ENCODE assay signal across 8 cellular contexts in genomic region chr18:75212626-75213110, GRCh38. TPM values are rescaled to one million over a fixed set of nuclear protein-coding genes. Genes with fewer than 3 reads are reported as not detected.
DNase-seq lines count a peak whose midpoint lies in the region; ATAC-seq, FAIRE-seq and TF ChIP-seq lines count a peak whose summit lies in the region.

No MANE protein-coding gene starts in this region.

- H3K27ac ChIP-seq in CD4-positive, alpha-beta T cell (ENCODE audit: low read depth, low read length): peak overlapping the region; percentile 11
- peak overlapping the region in 1 of 2 donors; percentile 42 for H3K27ac ChIP-seq in coronary artery
- H3K27ac ChIP-seq in pancreas: peak overlapping the region in 2 of 4 donors; percentile 73 to 80

- H3K4me1 ChIP-seq in pancreas: peaks cover 0 to 37% (median 35%) of the 10 kb centered on the region in 3 donors

- H3K4me3 Mint-ChIP-seq in CD4-positive, alpha-beta T cell: peak overlapping the region; percentile 88
- H3K4me3 Mint-ChIP-seq in neural crest cell: peak overlapping the region; percentile 88

- H3K9me3 Mint-ChIP-seq in CD4-positive, alpha-beta T cell: no peaks in the 10 kb centered on the region
- H3K9me3 Mint-ChIP-seq in neural crest cell: no peaks in the 10 kb centered on the region

- FAIRE-seq in pancreas (lab: Jason Lieb, UNC): no peak

- H3K36me3 Mint-ChIP-seq in CD4-positive, alpha-beta T cell (ENCODE audit: low read depth): peaks cover 33% of the 10 kb centered on the region
- H3K36me3 Mint-ChIP-seq in neural crest cell (ENCODE audit: low read depth): no peaks in the 10 kb centered on the region

- H3K36me3 ChIP-seq in MG63 (no peaks in the 10 kb centered on the region), pancreas (no peaks in the 10 kb centered on the region)

- no peaks in the 10 kb centered on the region for H3K27me3 ChIP-seq in CD4-positive, alpha-beta T cell (ENCODE audit: control insufficient read depth, insufficient read depth, low read length)
- H3K27me3 ChIP-seq in MG63 (peaks cover 2% of the 10 kb centered on the region; the same call in 1 of the 2 replicates), pancreas (no peaks in the 10 kb centered on the region)

- H3K4me1 Mint-ChIP-seq in CD4-positive, alpha-beta T cell (ENCODE audit: low read depth): peaks cover 71% of the 10 kb centered on the region
- peaks cover 52% of the 10 kb centered on the region for H3K4me1 Mint-ChIP-seq in neural crest cell

- peak overlapping the region; percentile 53 for H3K4me3 ChIP-seq in MG63
- peak overlapping the region; percentile 78 for H3K4me3 ChIP-seq in coronary artery
- H3K4me3 ChIP-seq in pancreas: peak overlapping the region in 2 of 4 donors; percentile 82 to 93

- POLR2A ChIA-PET in CD4-positive, alpha-beta T cell (lab: Charles Lee): interaction anchor here (0.6 to 1.1 kb wide), 4 partner anchors 9 to 54 kb away, joined by 3 to 6 read pairs (median 4); no protein-coding TSS in a partner anchor

- intact Hi-C loops in CD4-positive, alpha-beta T cell (cut with DNase I, micrococcal nuclease): loop anchor here in 1 of 2 experiments (5.0 to 10.0 kb wide), 3 partner anchors 140 to 1612 kb away; partner anchors contain the start of genes CNDP2 and ZNF236
- intact Hi-C loops in pancreas (cut with DNase I) (no loop called here), posterior vena cava (cut with DNase I) (no loop called here)

- WGBS in pancreas, 2 donors: 26 to 36% methylated on average over 8 of the region's 8 CpGs

- CTCF ChIA-PET in CD4-positive, alpha-beta T cell (lab: Charles Lee): interaction anchor here (1.0 kb wide), 1 partner anchor 35 kb away, joined by 3 read pairs; no protein-coding TSS in a partner anchor

- peak overlapping the region; percentile 78 for H3K27ac Mint-ChIP-seq in CD4-positive, alpha-beta T cell
- no peak overlapping the region for H3K27ac Mint-ChIP-seq in neural crest cell (ENCODE audit: unreplicated experiment)

- H3K9me3 ChIP-seq in CD4-positive, alpha-beta T cell (ENCODE audit: control insufficient read depth, low read length): no peaks in the 10 kb centered on the region
- no peaks in the 10 kb centered on the region for H3K9me3 ChIP-seq in MG63
- no peaks in the 10 kb centered on the region for H3K9me3 ChIP-seq in pancreas

- TF ChIP-seq CTCF in CD4-positive, alpha-beta T cell (IDR thresholded peaks at IDR 0.05): no peak
- TF ChIP-seq CTCF in coronary artery (IDR thresholded peaks at IDR 0.05) (no peak), neural crest cell (conservative IDR thresholded peaks at IDR 0.05) (no peak), pancreas (IDR thresholded peaks at IDR 0.05) (no peak)

- no peaks in the 10 kb centered on the region for H3K27me3 Mint-ChIP-seq in CD4-positive, alpha-beta T cell
- H3K27me3 Mint-ChIP-seq in neural crest cell (ENCODE audit: low read depth): peaks cover 37% of the 10 kb centered on the region

- no peak for DNase-seq in CD4-positive, alpha-beta T cell
- DNase-seq in MG63 (no peak), coronary artery (ENCODE audit: low spot score) (no peak), neural crest cell (ENCODE audit: low read depth, low spot score) (no peak), pancreas (no peak), posterior vena cava (ENCODE audit: low spot score) (no peak), iPS-NIHi7 (ENCODE audit: extremely low spot score) (no peak), hippocampal formation (lab: John Stamatoyannopoulos, UW) (no peak)

- ATAC-seq in CD4-positive, alpha-beta T cell (ENCODE audit: poor library complexity): no peak
- no peak for ATAC-seq in pancreas

RNA-seq across cellular contexts. Expression of gene TSHZ1, which starts 2.1 kb away (rescaled TPM):
- total RNA-seq in CD4-positive, alpha-beta T cell: 10 to 100 TPM; 19.9 to 21.5 TPM
- total RNA-seq in MG63 (2014; rRNA removed; shearing (Covaris generic); ENCODE audit: low replicate concordance): 4.4 and 4.5 TPM in 2 replicates
- total RNA-seq in neural crest cell (6.7 and 6.9 TPM in 2 replicates), pancreas (10 to 100 TPM in 2 of 6 donors, 1 to 10 TPM in 4; 6.3 to 13.6 (median 8.1) TPM), posterior vena cava (10 to 100 TPM; 18.5 to 19.0 TPM)
- 1 to 10 TPM; 4.7 to 8.0 TPM for polyA plus RNA-seq in pancreas

RNA-seq across cellular contexts. Expression of gene PTGR3, which starts 3.7 kb away (rescaled TPM):
- 10 to 100 TPM; 14.1 to 14.3 TPM for total RNA-seq in CD4-positive, alpha-beta T cell
- total RNA-seq in MG63 (2014; rRNA removed; shearing (Covaris generic); ENCODE audit: low replicate concordance): 8.0 and 21.6 TPM in 2 replicates
- 9.2 and 12.1 TPM in 2 replicates for total RNA-seq in neural crest cell
- 10 to 100 TPM; 15.7 to 23.0 (median 18.8) TPM for total RNA-seq in pancreas
- 10 to 100 TPM in 1 of 2 donors, 1 to 10 TPM in 1; 7.2 to 10.9 TPM for polyA plus RNA-seq in pancreas
- total RNA-seq in posterior vena cava: 10 to 100 TPM; 13.7 to 15.8 TPM
